11 cellular contexts compared by ENCODE assay signal in the genomic region with DNA sequence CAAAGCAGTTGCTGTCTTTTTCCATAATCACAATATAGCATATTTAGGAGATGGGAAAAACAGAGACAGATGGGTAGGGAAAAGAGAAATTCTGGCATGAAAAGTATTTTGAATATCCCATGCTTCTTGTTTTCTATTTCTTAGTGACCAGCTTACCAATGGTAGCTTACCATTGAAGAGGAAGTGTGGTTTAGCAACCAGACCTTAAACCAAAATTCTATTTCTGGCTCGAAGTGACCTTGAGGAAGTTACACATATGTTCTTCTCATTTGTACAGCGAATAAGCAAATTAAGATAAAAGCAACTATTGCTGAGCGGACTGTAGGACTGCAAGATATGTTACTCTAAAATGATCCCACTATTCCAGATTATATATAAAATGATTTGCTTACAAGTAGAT.
A peak's percentile ranks its signal among the peaks of the same experiment; 100 is the strongest.
DNase-seq lines count a peak whose midpoint lies in the region; ATAC-seq and TF ChIP-seq lines count a peak whose summit lies in the region.
"Had no signal": no experiment of that assay in that cellular context is flagged by ENCODE, and none has a peak within 500 bp of the region (broad histone marks: within the 10 kb centered on the region; RNA-seq: fewer than 3 reads in every experiment).

No MANE protein-coding gene starts in this region.

- no peak overlapping the region for H3K27ac ChIP-seq in endodermal cell (ENCODE audit: low read depth, low read length)

- peak; percentile 71 for ATAC-seq in GM18858 (IDR thresholded peaks at IDR 0.05; ENCODE audit: unreplicated experiment)
- peak; percentile 78 for ATAC-seq in HG02938 (IDR thresholded peaks at IDR 0.05; ENCODE audit: unreplicated experiment)
- peak; percentile 29 for ATAC-seq in mucosa of descending colon
- no peak for ATAC-seq in activated T-cell treated with anti-CD3 and anti-CD28 coated beads, Interleukin-2, amount 50 U/mL, for 72 hours (replicated peaks in 1 of 2)
- ATAC-seq: activated CD4-positive, CD25-positive, alpha-beta regulatory T cell treated with anti-CD3 and anti-CD28 coated beads, Interleukin-2, amount 50 U/mL, for 24 hours had no signal

- TF ChIP-seq CTCF in mucosa of descending colon (IDR thresholded peaks at IDR 0.05), result no peak
- TF ChIP-seq CTCF in endodermal cell (conservative IDR thresholded peaks at IDR 0.05), result no peak

- no peak overlapping the region for H3K9ac ChIP-seq in endodermal cell (ENCODE audit: extremely low read depth, low read length, poor library complexity, severe bottlenecking)

- peaks cover 4% of the 10 kb centered on the region for H3K27me3 Mint-ChIP-seq in T-helper 2 cell treated with Interferon-gamma antibody and Interleukin-4, amounts not matched to agents 5 μg/mL and 100 μg/mL, for 36 hours (ENCODE audit: low read depth)
- no peaks in the 10 kb centered on the region for H3K27me3 Mint-ChIP-seq in endodermal cell (ENCODE audit: insufficient read depth)
- H3K27me3 Mint-ChIP-seq in activated T-cell treated with anti-CD3 and anti-CD28 coated beads, Interleukin-2, amount 50 U/mL, for 72 hours (ENCODE audit: low read depth), result peaks cover 10% of the 10 kb centered on the region

- intact Hi-C loops in mucosa of descending colon (cut with DNase I, micrococcal nuclease), result no loop called here

- H3K36me3 ChIP-seq in mucosa of descending colon (ENCODE audit: low read depth) (no peaks in the 10 kb centered on the region), HAP-1 (replicated peaks) (no peaks in the 10 kb centered on the region), endodermal cell (ENCODE audit: control insufficient read depth, insufficient read depth, low read length) (peaks cover 21% of the 10 kb centered on the region)

- H3K9me3 ChIP-seq in mucosa of descending colon, result no peaks in the 10 kb centered on the region
- no peaks in the 10 kb centered on the region for H3K9me3 ChIP-seq in HAP-1
- no peaks in the 10 kb centered on the region for H3K9me3 ChIP-seq in endodermal cell (ENCODE audit: control insufficient read depth, low read length)

- no peaks in the 10 kb centered on the region for H3K9me3 Mint-ChIP-seq in T-helper 2 cell treated with Interferon-gamma antibody and Interleukin-4, amounts not matched to agents 5 μg/mL and 100 μg/mL, for 36 hours
- H3K9me3 Mint-ChIP-seq in endodermal cell, result no peaks in the 10 kb centered on the region
- no peaks in the 10 kb centered on the region for H3K9me3 Mint-ChIP-seq in activated T-cell treated with anti-CD3 and anti-CD28 coated beads, Interleukin-2, amount 50 U/mL, for 72 hours

- WGBS in endodermal cell (ENCODE audit: insufficient coverage in 1 of 2, insufficient read length in 1 of 2), 2 experiments, result 93% methylated on average over 3 of the region's 3 CpGs; no CpG with 5 or more reads in 1 of the 2 experiments

- in situ Hi-C loops in HAP-1 (cut with MboI; ENCODE audit: low sequenced_read_pairs), result no loop called here

- H3K4me3 ChIP-seq in mucosa of descending colon (no peak overlapping the region), HAP-1 (no peak overlapping the region), endodermal cell (ENCODE audit: low read length) (no peak overlapping the region)
- H3K4me3 ChIP-seq: lung had no signal

- no peaks in the 10 kb centered on the region for H3K4me1 ChIP-seq in mucosa of descending colon (ENCODE audit: low read depth)
- H3K4me1 ChIP-seq in HAP-1, result no peaks in the 10 kb centered on the region
- peaks cover 4% of the 10 kb centered on the region for H3K4me1 ChIP-seq in endodermal cell (ENCODE audit: control insufficient read depth, insufficient read depth, low read length)

- H3K27ac Mint-ChIP-seq in T-helper 2 cell treated with Interferon-gamma antibody and Interleukin-4, amounts not matched to agents 5 μg/mL and 100 μg/mL, for 36 hours, result no peak overlapping the region
- no peak overlapping the region for H3K27ac Mint-ChIP-seq in endodermal cell
- no peak overlapping the region for H3K27ac Mint-ChIP-seq in activated T-cell treated with anti-CD3 and anti-CD28 coated beads, Interleukin-2, amount 50 U/mL, for 72 hours

- DNase-seq in NOMO-1 treated with dmso at 0.1 percent for 144 hours (lab: John Stamatoyannopoulos, UW; ENCODE audit: unreplicated experiment), result peak; percentile 70
- DNase-seq in mucosa of descending colon, result no peak
- DNase-seq in HAP-1 (ENCODE audit: low spot score in 2 of 2), result no peak
- no peak for DNase-seq in T-helper 2 cell treated with Interferon-gamma antibody and Interleukin-4, amounts not matched to agents 5 μg/mL and 100 μg/mL, for 36 hours (ENCODE audit: low spot score)
- DNase-seq in endodermal cell, result no peak
- no peak for DNase-seq in activated T-cell treated with anti-CD3 and anti-CD28 coated beads, Interleukin-2, amount 50 U/mL, for 72 hours
- DNase-seq: caudate nucleus had no signal

- no peaks in the 10 kb centered on the region for H3K36me3 Mint-ChIP-seq in T-helper 2 cell treated with Interferon-gamma antibody and Interleukin-4, amounts not matched to agents 5 μg/mL and 100 μg/mL, for 36 hours (ENCODE audit: low read depth)
- H3K36me3 Mint-ChIP-seq in endodermal cell (ENCODE audit: low read depth), result peaks cover 49% of the 10 kb centered on the region
- no peaks in the 10 kb centered on the region for H3K36me3 Mint-ChIP-seq in activated T-cell treated with anti-CD3 and anti-CD28 coated beads, Interleukin-2, amount 50 U/mL, for 72 hours (ENCODE audit: insufficient read depth in 2 of 2)

- H3K27me3 ChIP-seq in HAP-1 (ENCODE audit: low read depth), result no peaks in the 10 kb centered on the region
- no peaks in the 10 kb centered on the region for H3K27me3 ChIP-seq in endodermal cell (ENCODE audit: control insufficient read depth, insufficient read depth, low read length, poor library complexity, severe bottlenecking)

- no peak overlapping the region for H3K4me3 Mint-ChIP-seq in T-helper 2 cell treated with Interferon-gamma antibody and Interleukin-4, amounts not matched to agents 5 μg/mL and 100 μg/mL, for 36 hours
- no peak overlapping the region for H3K4me3 Mint-ChIP-seq in endodermal cell
- H3K4me3 Mint-ChIP-seq in activated T-cell treated with anti-CD3 and anti-CD28 coated beads, Interleukin-2, amount 50 U/mL, for 72 hours, result no peak overlapping the region

- peaks cover 6% of the 10 kb centered on the region for H3K4me1 Mint-ChIP-seq in T-helper 2 cell treated with Interferon-gamma antibody and Interleukin-4, amounts not matched to agents 5 μg/mL and 100 μg/mL, for 36 hours (ENCODE audit: low read depth)
- H3K4me1 Mint-ChIP-seq in endodermal cell, result peaks cover 11% of the 10 kb centered on the region
- no peaks in the 10 kb centered on the region for H3K4me1 Mint-ChIP-seq in activated T-cell treated with anti-CD3 and anti-CD28 coated beads, Interleukin-2, amount 50 U/mL, for 72 hours (ENCODE audit: low read depth)

Comparison
In these comparisons a context has a peak if more than half of its experiments do, and no peak if none do; other contexts are left out.
1. ATAC-seq: peak in GM18858 (single experiment), HG02938 (single experiment) and mucosa of descending colon (single experiment); none in activated T-cell treated with anti-CD3 and anti-CD28 coated beads, Interleukin-2, amount 50 U/mL, for 72 hours (0 of 2).